ENCODE assay signal across 1 cellular context in genomic region chr4:183407635-183408463, GRCh38.
A peak's percentile ranks its signal among the peaks of the same experiment; 100 is the strongest.
TF ChIP-seq lines count a peak whose summit lies in the region.

No MANE protein-coding gene starts in this region.

TF ChIP-seq in HEK293, 187 proteins besides CTCF, POLR2A, EP300 and RAD21 (continued from another document):
- TF ChIP-seq ZNF366 (tag by site-specific recombination; conservative IDR thresholded peaks at IDR 0.05) (peak; percentile 100), ZNF302 (tag by site-specific recombination; IDR thresholded peaks at IDR 0.05; ENCODE audit: low read depth) (no peak), SALL2 (tag by site-specific recombination; IDR thresholded peaks at IDR 0.05; ENCODE audit: borderline replicate concordance) (peak; percentile 35; the same call in 1 of the 2 replicates), ZNF148 (tag by site-specific recombination; IDR thresholded peaks at IDR 0.05; ENCODE audit: borderline replicate concordance) (no peak), ZNF530 (tag by site-specific recombination; IDR thresholded peaks at IDR 0.05; ENCODE audit: low read depth) (0 out of 2 replicates have a peak, but pooled peaks have one; percentile 11), ZBTB17 (tag by site-specific recombination; IDR thresholded peaks at IDR 0.05) (0 out of 2 replicates have a peak, but pooled peaks have one; percentile 18), ZNF639 (tag by site-specific recombination; IDR thresholded peaks at IDR 0.05) (0 out of 2 replicates have a peak, but pooled peaks have one; percentile 25), ZIC2 (tag by site-specific recombination; IDR thresholded peaks at IDR 0.05) (no peak)
